In the genomic region with DNA sequence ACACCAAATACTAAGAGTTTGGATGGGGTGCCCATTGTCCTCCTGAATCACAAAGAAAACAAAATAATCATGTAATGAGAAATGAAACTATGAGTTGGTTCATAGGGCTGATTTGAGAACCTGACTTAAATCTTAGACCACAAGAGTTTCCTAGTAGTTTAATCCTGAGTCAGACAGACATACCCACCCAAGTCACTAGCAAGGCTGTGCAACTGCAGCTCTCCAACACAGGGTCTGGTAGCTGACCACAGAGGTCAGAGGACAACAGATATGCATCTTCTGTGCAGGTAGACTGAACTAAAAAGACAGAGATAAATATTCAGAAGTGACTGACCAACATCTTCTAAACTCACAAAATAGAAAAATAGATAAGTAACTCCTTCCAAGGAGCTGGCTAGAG, we compare ENCODE assay signal across 28 cellular contexts.
"Had no signal": no experiment of that assay in that cellular context is flagged by ENCODE, and none has a peak within 500 bp of the region (broad histone marks: within the 10 kb centered on the region; RNA-seq: fewer than 3 reads in every experiment).

No MANE protein-coding gene starts in this region.

- H3K79me2 ChIP-seq: parathyroid adenoma had no signal

- H3K9ac ChIP-seq: neural progenitor cell, parathyroid adenoma had no signal

- H3K4me2 ChIP-seq: neural progenitor cell had no signal

- ATAC-seq: natural killer cell; psoas muscle; sciatic nerve; stimulated activated naive B cell treated with anti-CD40 and anti-IgM and Interleukin-4, amounts not matched to agents 10 μg/mL and 1 μg/mL and 100 μg/mL, for 72 hours; stimulated activated naive CD8-positive, alpha-beta T cell treated with anti-CD3 and anti-CD28 coated beads, Interleukin-15, Interleukin-2, amounts not matched to agents 100 U/mL and 50 U/mL, for 24 hours; upper lobe of right lung had no signal

- H3K4me1 ChIP-seq: left ventricle myocardium inferior, neural progenitor cell, parathyroid adenoma, psoas muscle, right atrium auricular region, stomach, suprapubic skin, tibial artery, upper lobe of right lung had no signal

- H3K4me3 ChIP-seq: left ventricle myocardium inferior, lung, neural progenitor cell, psoas muscle, right atrium auricular region, skin epidermis, stomach, suprapubic skin, thoracic aorta, tibial artery, upper lobe of right lung had no signal

- H3K9me3 ChIP-seq: neutrophil, psoas muscle, right atrium auricular region, stomach, suprapubic skin, thoracic aorta, tibial artery, upper lobe of right lung had no signal

- DNase-seq: islet precursor cell; left ventricle myocardium inferior; mesendoderm; naive B cell; natural killer cell; nephron progenitor cell; occipital lobe; psoas muscle; stimulated activated CD4-positive, alpha-beta T cell treated with anti-CD3 and anti-CD28 coated beads, Interleukin-12 subunit alpha, Interleukin-12 subunit beta, amount 100 ng/mL, for 4 hours; stimulated activated CD4-positive, alpha-beta T cell treated with anti-CD3 and anti-CD28 coated beads, Interleukin-15, amount 100 ng/mL, for 24 hours; stimulated activated CD4-positive, alpha-beta T cell treated with anti-CD3 and anti-CD28 coated beads, Interleukin-2, amount 100 ng/mL, for 24 hours; stimulated activated CD4-positive, alpha-beta T cell treated with anti-CD3 and anti-CD28 coated beads, Interleukin-4, amount 100 ng/mL, for 1 hour; stimulated activated naive B cell treated with anti-CD40 and anti-IgM and Interleukin-4, amounts not matched to agents 10 μg/mL and 1 μg/mL and 100 μg/mL, for 72 hours; stimulated activated naive CD8-positive, alpha-beta T cell treated with anti-CD3 and anti-CD28 coated beads, Interleukin-15, Interleukin-2, amounts not matched to agents 100 U/mL and 50 U/mL, for 24 hours; stomach; tibial artery; trophoblast cell; upper lobe of right lung had no signal

- H3K27me3 ChIP-seq: neural progenitor cell, neutrophil, right atrium auricular region, stomach, suprapubic skin, tibial artery, upper lobe of right lung had no signal

- H3K36me3 ChIP-seq: left ventricle myocardium inferior, neural progenitor cell, neutrophil, right atrium auricular region, stomach, suprapubic skin, thoracic aorta, tibial artery, upper lobe of right lung had no signal

- H2AFZ ChIP-seq: neural progenitor cell, parathyroid adenoma had no signal

- FAIRE-seq: urothelium cell line had no signal

- H3K27ac ChIP-seq: left ventricle myocardium inferior, neural progenitor cell, neutrophil, parathyroid adenoma, psoas muscle, right atrium auricular region, skin epidermis, stomach, suprapubic skin, thoracic aorta, tibial artery, upper lobe of right lung had no signal
